Comparison of ENCODE assay signal across 8 cellular contexts in genomic region chr4:52234539-52235174, GRCh38.
DNase-seq lines count a peak whose midpoint lies in the region; ATAC-seq and TF ChIP-seq lines count a peak whose summit lies in the region.

No MANE protein-coding gene starts in this region.

- peak; percentile 56 for TF ChIP-seq CTCF in SK-N-SH (IDR thresholded peaks at IDR 0.05)
- TF ChIP-seq CTCF in heart left ventricle (IDR thresholded peaks at IDR 0.05): peak in 11 of 12 donors; percentile 37 to 77 (median 64)

- H3K79me2 ChIP-seq in SK-N-SH (ENCODE audit: insufficient read depth): no peaks in the 10 kb centered on the region

- H2AFZ ChIP-seq in SK-N-SH (ENCODE audit: low read depth): no peak overlapping the region

- H3K4me2 ChIP-seq in SK-N-SH: no peak overlapping the region

- no peaks in the 10 kb centered on the region for H3K27me3 ChIP-seq in SK-N-SH (ENCODE audit: insufficient read depth)
- H3K27me3 ChIP-seq in heart left ventricle: peaks cover 0 to 3% (median 0%) of the 10 kb centered on the region in 9 donors

- H4K20me1 ChIP-seq in SK-N-SH (ENCODE audit: insufficient read depth): no peaks in the 10 kb centered on the region

- H3K4me1 ChIP-seq in SK-N-SH (ENCODE audit: control insufficient read depth in 1 of 2, insufficient read depth in 2 of 2, low read depth in 1 of 2, low read length in 1 of 2) (no peaks in the 10 kb centered on the region; a peak in 1 of 4 replicates), heart left ventricle (peaks cover 0 to 5% (median 0%) of the 10 kb centered on the region in 12 donors)

- H3K9me3 ChIP-seq in SK-N-SH (no peaks in the 10 kb centered on the region), heart left ventricle (no peaks in the 10 kb centered on the region)

- POLR2A ChIA-PET in SK-N-SH (lab: Yijun Ruan, JAX): interaction anchor here (0.7 kb wide), 1 partner anchor 779 kb away, joined by 4 read pairs; no protein-coding TSS in a partner anchor

- H3K27ac ChIP-seq in SK-N-SH (ENCODE audit: low read depth in 2 of 2, low read length in 1 of 2) (no peak overlapping the region; a peak in 1 of 4 replicates), heart left ventricle (no peak overlapping the region)

- DNase-seq in A172 (ENCODE audit: low spot score): peak; percentile 33
- peak; percentile 30 for DNase-seq in HS-5 (ENCODE audit: low read depth)
- peak; percentile 38 for DNase-seq in SK-N-SH
- DNase-seq in heart left ventricle: no peak
- peak; percentile 76 for DNase-seq in superior temporal gyrus (ENCODE audit: extremely low spot score)
- DNase-seq in stimulated activated CD4-positive, alpha-beta T cell treated with anti-CD3 and anti-CD28 coated beads, Interleukin-4, amount 100 ng/mL, for 4 hours: no peak

- ATAC-seq in heart left ventricle: peak; percentile 73 to 86 (median 78)
- ATAC-seq in HG03039 (IDR thresholded peaks at IDR 0.05; ENCODE audit: unreplicated experiment): no peak
- ATAC-seq in HG03457 (IDR thresholded peaks at IDR 0.05; ENCODE audit: unreplicated experiment): no peak

- no peak overlapping the region for H3K9ac ChIP-seq in SK-N-SH

- no peak for TF ChIP-seq POLR2A in heart left ventricle (IDR thresholded peaks at IDR 0.05)

- CTCF ChIA-PET in SK-N-SH (lab: Yijun Ruan, JAX): interaction anchor here (0.6 to 5.8 kb wide), 35 partner anchors 9 to 1993 kb away, joined by 3 to 82 read pairs (median 4); no protein-coding TSS in a partner anchor

- H3K4me3 ChIP-seq in SK-N-SH (ENCODE audit: low read depth in 2 of 2, low read length in 1 of 2) (no peak overlapping the region; a peak in 2 of 4 replicates), heart left ventricle (peak overlapping the region in 2 of 12 donors; percentile 2 to 6)

- TF ChIP-seq EP300 in SK-N-SH (IDR thresholded peaks at IDR 0.05; ENCODE audit: borderline replicate concordance in 1 of 2, low read depth in 1 of 2, low read length in 1 of 2): no peak

- no peaks in the 10 kb centered on the region for H3F3A ChIP-seq in SK-N-SH (replicated peaks; ENCODE audit: insufficient read depth)

- no peaks in the 10 kb centered on the region for H3K9me2 ChIP-seq in SK-N-SH

- H3K36me3 ChIP-seq in SK-N-SH (replicated peaks in 1 of 2; ENCODE audit: control insufficient read depth in 1 of 2, insufficient read depth in 2 of 2, low read length in 1 of 2): no peaks in the 10 kb centered on the region
- no peaks in the 10 kb centered on the region for H3K36me3 ChIP-seq in heart left ventricle

- 12% methylated on average over 5 of the region's 5 CpGs for WGBS in SK-N-SH (ENCODE audit: low lambda C conversion rate)
- 24 to 33% (median 29%) methylated on average over 5 of the region's 5 CpGs for WGBS in heart left ventricle, 4 donors

- TF ChIP-seq RAD21 in SK-N-SH (IDR thresholded peaks at IDR 0.05; ENCODE audit: low read length): peak; percentile 95

- intact Hi-C loops in heart left ventricle (cut with DNase I): loop anchor here (2.0 to 10.0 kb wide), 11 partner anchors 130 to 2000 kb away; partner anchors contain the start of gene PDGFRA (in 2 of the 10)

TF ChIP-seq in SK-N-SH, 30 proteins besides CTCF, POLR2A, EP300 and RAD21:
- TF ChIP-seq MAX (IDR thresholded peaks at IDR 0.05; ENCODE audit: low read depth) (no peak), MXI1 (IDR thresholded peaks at IDR 0.05; ENCODE audit: low read depth, low read length) (no peak), MEF2A (IDR thresholded peaks at IDR 0.05; ENCODE audit: borderline replicate concordance, low read depth) (no peak), NRF1 (IDR thresholded peaks at IDR 0.05; ENCODE audit: low read depth, low read length) (no peak), PBX3 (IDR thresholded peaks at IDR 0.05) (no peak), SMC3 (IDR thresholded peaks at IDR 0.05; ENCODE audit: low read depth, low read length) (peak; percentile 75)

Comparison
In these comparisons a context has a peak if more than half of its experiments do, and no peak if none do; other contexts are left out.
1. DNase-seq: peak in A172 (single experiment), HS-5 (single experiment), SK-N-SH (single experiment) and superior temporal gyrus (single experiment); none in heart left ventricle (0 of 5) and stimulated activated CD4-positive, alpha-beta T cell treated with anti-CD3 and anti-CD28 coated beads, Interleukin-4, amount 100 ng/mL, for 4 hours (0 of 2).
2. ATAC-seq: peak in heart left ventricle (4 of 4); none in HG03039 (single experiment) and HG03457 (single experiment).